ENCODE assay signal across 1 cellular context in genomic region chr2:241882090-241882625, GRCh38.
TF ChIP-seq lines count a peak whose summit lies in the region.

No MANE protein-coding gene starts in this region.

TF ChIP-seq in K562, 482 proteins besides CTCF, POLR2A, EP300 and RAD21 (continued from another document):
- no peak for TF ChIP-seq ZBTB1 (CRISPR knock-in tag; IDR thresholded peaks at IDR 0.05; ENCODE audit: borderline replicate concordance, low read depth)
- peak; percentile 56 for TF ChIP-seq CTCFL (IDR thresholded peaks at IDR 0.05; ENCODE audit: borderline replicate concordance, insufficient read depth, low read depth, low read length, poor library complexity, severe bottlenecking)
- TF ChIP-seq MEIS2 (IDR thresholded peaks at IDR 0.05; ENCODE audit: partially characterized antibody) = peak; percentile 3
- TF ChIP-seq, protein P1, sequence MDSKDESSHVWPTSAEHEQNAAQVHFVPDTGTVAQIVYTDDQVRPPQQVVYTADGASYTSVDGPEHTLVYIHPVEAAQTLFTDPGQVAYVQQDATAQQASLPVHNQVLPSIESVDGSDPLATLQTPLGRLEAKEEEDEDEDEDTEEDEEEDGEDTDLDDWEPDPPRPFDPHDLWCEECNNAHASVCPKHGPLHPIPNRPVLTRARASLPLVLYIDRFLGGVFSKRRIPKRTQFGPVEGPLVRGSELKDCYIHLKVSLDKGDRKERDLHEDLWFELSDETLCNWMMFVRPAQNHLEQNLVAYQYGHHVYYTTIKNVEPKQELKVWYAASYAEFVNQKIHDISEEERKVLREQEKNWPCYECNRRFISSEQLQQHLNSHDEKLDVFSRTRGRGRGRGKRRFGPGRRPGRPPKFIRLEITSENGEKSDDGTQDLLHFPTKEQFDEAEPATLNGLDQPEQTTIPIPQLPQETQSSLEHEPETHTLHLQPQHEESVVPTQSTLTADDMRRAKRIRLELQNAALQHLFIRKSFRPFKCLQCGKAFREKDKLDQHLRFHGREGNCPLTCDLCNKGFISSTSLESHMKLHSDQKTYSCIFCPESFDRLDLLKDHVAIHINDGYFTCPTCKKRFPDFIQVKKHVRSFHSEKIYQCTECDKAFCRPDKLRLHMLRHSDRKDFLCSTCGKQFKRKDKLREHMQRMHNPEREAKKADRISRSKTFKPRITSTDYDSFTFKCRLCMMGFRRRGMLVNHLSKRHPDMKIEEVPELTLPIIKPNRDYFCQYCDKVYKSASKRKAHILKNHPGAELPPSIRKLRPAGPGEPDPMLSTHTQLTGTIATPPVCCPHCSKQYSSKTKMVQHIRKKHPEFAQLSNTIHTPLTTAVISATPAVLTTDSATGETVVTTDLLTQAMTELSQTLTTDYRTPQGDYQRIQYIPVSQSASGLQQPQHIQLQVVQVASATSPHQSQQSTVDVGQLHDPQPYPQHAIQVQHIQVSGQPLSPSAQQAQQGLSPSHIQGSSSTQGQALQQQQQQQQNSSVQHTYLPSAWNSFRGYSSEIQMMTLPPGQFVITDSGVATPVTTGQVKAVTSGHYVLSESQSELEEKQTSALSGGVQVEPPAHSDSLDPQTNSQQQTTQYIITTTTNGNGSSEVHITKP (IDR thresholded peaks at IDR 0.05; ENCODE audit: partially characterized antibody) = no peak
- TF ChIP-seq TSC22D4 (tag; IDR thresholded peaks at IDR 0.05) = no peak
- TF ChIP-seq, protein P2, sequence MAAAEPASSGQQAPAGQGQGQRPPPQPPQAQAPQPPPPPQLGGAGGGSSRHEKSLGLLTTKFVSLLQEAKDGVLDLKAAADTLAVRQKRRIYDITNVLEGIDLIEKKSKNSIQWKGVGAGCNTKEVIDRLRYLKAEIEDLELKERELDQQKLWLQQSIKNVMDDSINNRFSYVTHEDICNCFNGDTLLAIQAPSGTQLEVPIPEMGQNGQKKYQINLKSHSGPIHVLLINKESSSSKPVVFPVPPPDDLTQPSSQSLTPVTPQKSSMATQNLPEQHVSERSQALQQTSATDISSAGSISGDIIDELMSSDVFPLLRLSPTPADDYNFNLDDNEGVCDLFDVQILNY (CRISPR knock-in tag; IDR thresholded peaks at IDR 0.05) = no peak
- TF ChIP-seq, protein P3, sequence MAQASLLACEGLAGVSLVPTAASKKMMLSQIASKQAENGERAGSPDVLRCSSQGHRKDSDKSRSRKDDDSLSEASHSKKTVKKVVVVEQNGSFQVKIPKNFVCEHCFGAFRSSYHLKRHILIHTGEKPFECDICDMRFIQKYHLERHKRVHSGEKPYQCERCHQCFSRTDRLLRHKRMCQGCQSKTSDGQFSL (CRISPR knock-in tag; IDR thresholded peaks at IDR 0.05) = peak; percentile 30; the same call in 1 of the 2 replicates
- TF ChIP-seq, protein P3 (tag; IDR thresholded peaks at IDR 0.05) = no peak
- no peak for TF ChIP-seq FIP1L1 (IDR thresholded peaks at IDR 0.05; ENCODE audit: low read depth, low read length, poor library complexity, severe bottlenecking)
- TF ChIP-seq ZNF121 (CRISPR knock-in tag; conservative IDR thresholded peaks at IDR 0.05) = no peak
- no peak for TF ChIP-seq ZBTB8A (IDR thresholded peaks at IDR 0.05; ENCODE audit: partially characterized antibody)
- TF ChIP-seq DIDO1 (tag; IDR thresholded peaks at IDR 0.05; ENCODE audit: low read depth) = no peak
- TF ChIP-seq SMARCA4 (IDR thresholded peaks at IDR 0.05) = 0 out of 2 replicates have a peak, but pooled peaks have one; percentile 24
- no peak for TF ChIP-seq TSHZ1 (CRISPR knock-in tag; IDR thresholded peaks at IDR 0.05)
- TF ChIP-seq ZNF124 (CRISPR knock-in tag; IDR thresholded peaks at IDR 0.05) = no peak
- TF ChIP-seq SMARCE1 (IDR thresholded peaks at IDR 0.05) = 0 out of 2 replicates have a peak, but pooled peaks have one; percentile 32
- peak; percentile 55; the same call in 1 of the 2 replicates for TF ChIP-seq TOE1 (IDR thresholded peaks at IDR 0.05; ENCODE audit: borderline replicate concordance)
- TF ChIP-seq TOE1 (CRISPR knock-in tag; IDR thresholded peaks at IDR 0.05; ENCODE audit: borderline replicate concordance, low read depth) = no peak
- TF ChIP-seq SNIP1 (IDR thresholded peaks at IDR 0.05; ENCODE audit: low read depth) = no peak
- no peak for TF ChIP-seq ZNF507 (tag; conservative IDR thresholded peaks at IDR 0.05)
- TF ChIP-seq RBM17 (IDR thresholded peaks at IDR 0.05; ENCODE audit: borderline replicate concordance, low read depth, low read length) = no peak
- no peak for TF ChIP-seq CBX3 (IDR thresholded peaks at IDR 0.05; ENCODE audit: borderline replicate concordance in 1 of 2, low read length in 2 of 2)
- TF ChIP-seq USF1 (CRISPR knock-in tag; IDR thresholded peaks at IDR 0.05) = peak; percentile 82
- no peak for TF ChIP-seq RFX7 (CRISPR knock-in tag; IDR thresholded peaks at IDR 0.05)
- no peak for TF ChIP-seq SMAD2 (IDR thresholded peaks at IDR 0.05; ENCODE audit: low read depth, low read length)
- TF ChIP-seq NKRF (IDR thresholded peaks at IDR 0.05; ENCODE audit: borderline replicate concordance) = peak; percentile 82; the same call in 1 of the 2 replicates
- no peak for TF ChIP-seq HDAC3 (IDR thresholded peaks at IDR 0.05; ENCODE audit: borderline replicate concordance, partially characterized antibody)
- no peak for TF ChIP-seq KAT2B (IDR thresholded peaks at IDR 0.05; ENCODE audit: low read depth, low read length)
- no peak for TF ChIP-seq HCFC1 (IDR thresholded peaks at IDR 0.05; ENCODE audit: low read depth, low read length)
- no peak for TF ChIP-seq RFX1 (IDR thresholded peaks at IDR 0.05)
- no peak for TF ChIP-seq XRCC3 (IDR thresholded peaks at IDR 0.05)
- TF ChIP-seq SP2 (IDR thresholded peaks at IDR 0.05; ENCODE audit: extremely low read depth, low read depth, low read length, poor library complexity, severe bottlenecking) = no peak
TF ChIP-seq in K562: peak in this region for 39.
